ENCODE assay signal across 8 cellular contexts in genomic region chr7:151754142-151754590, GRCh38.
DNase-seq lines count a peak whose midpoint lies in the region; ATAC-seq, FAIRE-seq and TF ChIP-seq lines count a peak whose summit lies in the region.

No MANE protein-coding gene starts in this region.

- POLR2A ChIA-PET in A673 (lab: Charles Lee; ENCODE audit: low non-redundant PET), result interaction anchor here (0.5 to 0.9 kb wide), 2 partner anchors 660 to 736 kb away, joined by 3 to 5 read pairs; no protein-coding TSS in a partner anchor
- POLR2A ChIA-PET in K562 (lab: Yijun Ruan, JAX), result no interaction called here

- DNase-seq in A673 (ENCODE audit: low spot score) (peak; percentile 94), ELF-1 (ENCODE audit: low read depth, low spot score) (peak; percentile 97), K562 (ENCODE audit: extremely low read depth in 1 of 4, low spot score in 3 of 4) (peak; percentile 73 to 78 (median 76)), hepatocyte (ENCODE audit: low spot score) (peak; percentile 94), sciatic nerve (ENCODE audit: low spot score) (peak; percentile 79), NCI-H2029 treated with DMSO at 0.1 percent for 48 hours (lab: John Stamatoyannopoulos, UW) (no peak)
- no peak for DNase-seq in effector CD4-positive, alpha-beta T cell

- TF ChIP-seq EP300 in K562 (IDR thresholded peaks at IDR 0.05; ENCODE audit: low read length), result no peak

- BruUV-seq in A673 (replicated peaks; lab: Mats Ljungman, UMichigan) (no TSS peak), K562 (replicated peaks; lab: Mats Ljungman, UMichigan) (no TSS peak)

- H4K20me1 ChIP-seq in Loucy (ENCODE audit: insufficient read depth, low read length, poor library complexity, severe bottlenecking), result no peaks in the 10 kb centered on the region
- 0 out of 2 replicates have a peak, but pooled peaks cover 5% of the 10 kb centered on the region for H4K20me1 ChIP-seq in K562 (replicated peaks; ENCODE audit: control insufficient read depth, insufficient read depth, low read length)
- no peaks in the 10 kb centered on the region for H4K20me1 ChIP-seq in hepatocyte (ENCODE audit: insufficient read depth, poor library complexity, severe bottlenecking)

- no peaks in the 10 kb centered on the region for H3K27me3 ChIP-seq in A673 (replicated peaks; ENCODE audit: insufficient read depth, low read depth, low read length, poor library complexity)
- no peaks in the 10 kb centered on the region for H3K27me3 ChIP-seq in Loucy (ENCODE audit: insufficient read depth, low read length, poor library complexity, severe bottlenecking)
- H3K27me3 ChIP-seq in K562 (ENCODE audit: control insufficient read depth in 2 of 2, insufficient read depth in 2 of 2, low read length in 2 of 2), result peaks cover 30 to 57% of the 10 kb centered on the region in 2 experiments; a peak in 4 of 5 replicates
- H3K27me3 ChIP-seq in hepatocyte, result no peaks in the 10 kb centered on the region

- H3K4me1 ChIP-seq in A673 (ENCODE audit: insufficient read depth, low read length, poor library complexity, severe bottlenecking) (peaks cover 12% of the 10 kb centered on the region), Loucy (ENCODE audit: insufficient read depth, low read length, poor library complexity, severe bottlenecking) (peaks cover 19% of the 10 kb centered on the region), K562 (replicated peaks in 1 of 2; ENCODE audit: control insufficient read depth in 2 of 2, insufficient read depth in 2 of 2, low read length in 2 of 2) (peaks cover 0 to 12% of the 10 kb centered on the region in 2 experiments; a peak in 3 of 5 replicates), hepatocyte (ENCODE audit: insufficient read depth) (peaks cover 15% of the 10 kb centered on the region)

- H3K4me3 ChIP-seq in A673 (ENCODE audit: low read depth, low read length, poor library complexity, severe bottlenecking) (no peak overlapping the region), Loucy (ENCODE audit: low read length, poor library complexity, severe bottlenecking) (no peak overlapping the region), K562 (no peak overlapping the region), hepatocyte (no peak overlapping the region)

- H3K9me2 ChIP-seq in Loucy (replicated peaks; ENCODE audit: low read depth, low read length), result no peaks in the 10 kb centered on the region
- H3K9me2 ChIP-seq in hepatocyte (replicated peaks; ENCODE audit: insufficient read depth), result no peaks in the 10 kb centered on the region

- H3K9me1 ChIP-seq in K562 (ENCODE audit: control insufficient read depth, insufficient read depth, low read length), result no peaks in the 10 kb centered on the region

- H3K36me3 ChIP-seq in A673 (ENCODE audit: insufficient read depth, low read length, poor library complexity, severe bottlenecking) (no peaks in the 10 kb centered on the region), Loucy (ENCODE audit: insufficient read depth, low read length) (no peaks in the 10 kb centered on the region), K562 (ENCODE audit: control insufficient read depth, insufficient read depth, low read length) (no peaks in the 10 kb centered on the region), hepatocyte (replicated peaks; ENCODE audit: insufficient read depth, low read depth) (no peaks in the 10 kb centered on the region)

- TF ChIP-seq POLR2A in K562 (conservative IDR thresholded peaks at IDR 0.05), result no peak

- H3K79me2 ChIP-seq in Loucy (ENCODE audit: insufficient read depth, low read length) (no peaks in the 10 kb centered on the region), K562 (ENCODE audit: control insufficient read depth, insufficient read depth, low read length) (no peaks in the 10 kb centered on the region), hepatocyte (no peaks in the 10 kb centered on the region)

- H3K27ac ChIP-seq in A673 (ENCODE audit: low read depth, low read length, poor library complexity, severe bottlenecking) (peak overlapping the region; percentile 34), K562 (ENCODE audit: extremely low read depth, low read depth, low read length) (no peak overlapping the region), hepatocyte (peak overlapping the region; percentile 68)

- H3F3A ChIP-seq in Loucy (ENCODE audit: low read depth), result no peaks in the 10 kb centered on the region

- peak; percentile 87 for FAIRE-seq in K562 (lab: Jason Lieb, UNC)

- CTCF ChIA-PET in A673 (lab: Charles Lee), result interaction anchor here (0.6 to 1.3 kb wide), 2 partner anchors 17 to 1349 kb away, joined by 3 to 10 read pairs; a partner anchor contains a TSS
- CTCF ChIA-PET in K562 (lab: Yijun Ruan, JAX; ENCODE audit: low intra/inter-chr PET ratio), result interaction anchor here (0.6 to 1.1 kb wide), 4 partner anchors 10 to 439 kb away, joined by 3 to 4 read pairs (median 3); no protein-coding TSS in a partner anchor

- no peak overlapping the region for H3K9ac ChIP-seq in Loucy (ENCODE audit: low read depth, low read length, poor library complexity, severe bottlenecking)
- no peak overlapping the region for H3K9ac ChIP-seq in K562 (ENCODE audit: insufficient read depth in 1 of 2, low read depth in 2 of 2, low read length in 2 of 2)

- H3K9me3 ChIP-seq in A673 (ENCODE audit: low read depth, low read length, poor library complexity, severe bottlenecking), result no peaks in the 10 kb centered on the region
- no peaks in the 10 kb centered on the region for H3K9me3 ChIP-seq in Loucy (ENCODE audit: insufficient read depth, low read depth, low read length)
- no peaks in the 10 kb centered on the region for H3K9me3 ChIP-seq in K562 (replicated peaks; ENCODE audit: control insufficient read depth, insufficient read depth, low read depth, low read length)
- H3K9me3 ChIP-seq in hepatocyte (ENCODE audit: low read depth), result no peaks in the 10 kb centered on the region

- H2AFZ ChIP-seq in Loucy (ENCODE audit: low read length), result no peak overlapping the region
- no peak overlapping the region for H2AFZ ChIP-seq in K562 (ENCODE audit: low read depth, low read length)
- H2AFZ ChIP-seq in hepatocyte, result no peak overlapping the region

- intact Hi-C loops in A673 (cut with micrococcal nuclease; ENCODE audit: unreplicated experiment), result no loop called here
- intact Hi-C loops in K562 (cut with micrococcal nuclease), result loop anchor here (1.0 kb wide), 1 partner anchor 238 kb away; no protein-coding TSS in a partner anchor
- intact Hi-C loops in sciatic nerve (cut with DNase I), result loop anchor here (10.0 kb wide), 3 partner anchors 129 to 299 kb away; no protein-coding TSS in a partner anchor

- TF ChIP-seq CTCF in A673 (conservative IDR thresholded peaks at IDR 0.05; ENCODE audit: low read depth, low read length) (peak; percentile 97), Loucy (conservative IDR thresholded peaks at IDR 0.05; ENCODE audit: low read length) (peak; percentile 96), K562 (IDR thresholded peaks at IDR 0.05 in 2 of 3, conservative IDR thresholded peaks at IDR 0.05 in 1 of 3; ENCODE audit: insufficient read depth in 2 of 3, low read depth in 1 of 3, low read length in 3 of 3) (peak; percentile 90 to 99 (median 91)), hepatocyte (IDR thresholded peaks at IDR 0.05; ENCODE audit: poor library complexity) (peak; percentile 94)

- no peak overlapping the region for H3K4me2 ChIP-seq in Loucy (ENCODE audit: low read depth, low read length, poor library complexity, severe bottlenecking)
- no peak overlapping the region for H3K4me2 ChIP-seq in K562 (ENCODE audit: insufficient read depth, low read length)
- no peak overlapping the region for H3K4me2 ChIP-seq in hepatocyte

- TF ChIP-seq RAD21 in K562 (CRISPR knock-in tag; conservative IDR thresholded peaks at IDR 0.05 in 1 of 2, IDR thresholded peaks at IDR 0.05 in 1 of 2), result peak; percentile 27 to 69; a peak in 3 of 4 replicates

- peak; percentile 97 for ATAC-seq in K562
- peak; percentile 92 for ATAC-seq in sciatic nerve

- in situ Hi-C loops in K562 (cut with MboI), result no loop called here

- WGBS in K562 (ENCODE audit: insufficient coverage, low coverage, missing lambda C conversion rate), result 23% methylated on average over 14 of the region's 14 CpGs
- 36% methylated on average over 14 of the region's 14 CpGs for WGBS in hepatocyte (ENCODE audit: low lambda C conversion rate, missing lambda C conversion rate)

TF ChIP-seq in K562, 482 proteins besides CTCF, POLR2A, EP300 and RAD21 (continues in another document):
- TF ChIP-seq CBX5 (IDR thresholded peaks at IDR 0.05; ENCODE audit: borderline replicate concordance, low read depth) (no peak), CREM (IDR thresholded peaks at IDR 0.05; ENCODE audit: low read depth) (0 out of 2 replicates have a peak, but pooled peaks have one; percentile 28), ZNF12 (CRISPR knock-in tag; IDR thresholded peaks at IDR 0.05) (0 out of 2 replicates have a peak, but pooled peaks have one; percentile 29), CXXC5 (CRISPR knock-in tag; IDR thresholded peaks at IDR 0.05) (no peak), ETV6 (IDR thresholded peaks at IDR 0.05; ENCODE audit: borderline replicate concordance in 1 of 2, low read depth in 2 of 2, low read length in 1 of 2) (no peak), ETV6 (CRISPR knock-in tag; IDR thresholded peaks at IDR 0.05; ENCODE audit: borderline replicate concordance) (no peak), VEZF1 (CRISPR knock-in tag; IDR thresholded peaks at IDR 0.05) (no peak), JUND (IDR thresholded peaks at IDR 0.05; ENCODE audit: borderline replicate concordance, low read depth, low read length) (no peak), JUND (tag; IDR thresholded peaks at IDR 0.05; ENCODE audit: borderline replicate concordance, low read depth, low read length) (peak; percentile 24; the same call in 1 of the 3 replicates)
- TF ChIP-seq, protein P1, sequence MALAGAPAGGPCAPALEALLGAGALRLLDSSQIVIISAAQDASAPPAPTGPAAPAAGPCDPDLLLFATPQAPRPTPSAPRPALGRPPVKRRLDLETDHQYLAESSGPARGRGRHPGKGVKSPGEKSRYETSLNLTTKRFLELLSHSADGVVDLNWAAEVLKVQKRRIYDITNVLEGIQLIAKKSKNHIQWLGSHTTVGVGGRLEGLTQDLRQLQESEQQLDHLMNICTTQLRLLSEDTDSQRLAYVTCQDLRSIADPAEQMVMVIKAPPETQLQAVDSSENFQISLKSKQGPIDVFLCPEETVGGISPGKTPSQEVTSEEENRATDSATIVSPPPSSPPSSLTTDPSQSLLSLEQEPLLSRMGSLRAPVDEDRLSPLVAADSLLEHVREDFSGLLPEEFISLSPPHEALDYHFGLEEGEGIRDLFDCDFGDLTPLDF (CRISPR knock-in tag; IDR thresholded peaks at IDR 0.05), result 0 out of 2 replicates have a peak, but pooled peaks have one; percentile 27

Comparison
In these comparisons a context has a peak if more than half of its experiments do, and no peak if none do; other contexts are left out.
1. DNase-seq: peak in A673 (single experiment), ELF-1 (single experiment), K562 (4 of 4), hepatocyte (single experiment) and sciatic nerve (single experiment); none in effector CD4-positive, alpha-beta T cell (single experiment) and NCI-H2029 treated with DMSO at 0.1 percent for 48 hours (single experiment).
2. Peak in every context shown above with its lines, with median percentiles within 50 percentile points of each other: CTCF ChIP-seq.